Comparison of ENCODE assay signal across 19 cellular contexts in the genomic region with DNA sequence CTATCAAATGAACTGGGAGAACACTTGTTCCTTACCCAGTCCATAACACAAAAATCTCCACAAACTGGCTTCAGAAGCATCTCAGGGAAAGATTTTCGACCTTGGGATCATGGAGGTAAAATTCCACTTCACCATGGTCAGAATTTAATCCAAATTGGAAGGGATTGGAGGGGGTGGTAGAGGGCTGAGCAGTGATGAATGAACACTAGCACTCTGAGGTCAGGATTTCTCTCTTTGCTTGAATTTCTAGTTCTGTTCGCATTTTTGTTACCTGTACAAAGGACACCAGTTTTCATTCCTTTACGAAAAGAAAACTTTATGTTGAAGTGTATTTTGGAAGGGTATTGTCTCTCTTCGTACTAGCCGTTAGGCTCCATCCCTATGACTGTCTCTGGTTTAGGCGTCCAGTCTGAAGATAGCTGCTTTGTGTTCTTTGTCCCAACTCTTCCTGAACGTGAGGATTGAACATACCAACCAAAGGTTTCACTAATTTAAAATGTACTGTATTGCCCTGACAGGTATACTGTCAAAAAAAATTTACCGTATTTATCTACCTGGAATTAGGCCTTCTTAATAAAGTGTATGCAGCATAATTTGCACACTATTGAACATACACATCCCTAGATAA. TPM values are rescaled to one million over a fixed set of nuclear protein-coding genes. Genes with fewer than 3 reads are reported as not detected.
DNase-seq lines count a peak whose midpoint lies in the region; ATAC-seq and TF ChIP-seq lines count a peak whose summit lies in the region.
"Had no signal": no experiment of that assay in that cellular context is flagged by ENCODE, and none has a peak within 500 bp of the region (broad histone marks: within the 10 kb centered on the region; RNA-seq: fewer than 3 reads in every experiment).

No MANE protein-coding gene starts in this region.

- no peak overlapping the region for H3K14ac ChIP-seq in neuronal stem cell (ENCODE audit: low read length)

- no peak for TF ChIP-seq EP300 in sigmoid colon (IDR thresholded peaks at IDR 0.05)

- no peaks in the 10 kb centered on the region for H3K9me3 ChIP-seq in BLaER1 treated with 17β-estradiol and CSF1 and Interleukin-3, amounts not matched to agents 10 nM and 100 nM (replicated peaks in 1 of 11)
- H3K9me3 ChIP-seq in sigmoid colon (no peaks in the 10 kb centered on the region), neuronal stem cell (replicated peaks in 1 of 2; ENCODE audit: control insufficient read depth in 2 of 2, insufficient read depth in 1 of 2, low read depth in 1 of 2, low read length in 2 of 2) (no peaks in the 10 kb centered on the region)
- H3K9me3 ChIP-seq: BE2C, breast epithelium had no signal

- intact Hi-C loops in sigmoid colon (cut with DNase I) = no loop called here

- TF ChIP-seq CTCF in GM12864 (IDR thresholded peaks at IDR 0.05; ENCODE audit: low read depth, low read length, missing control alignments) (no peak), sigmoid colon (IDR thresholded peaks at IDR 0.05) (no peak)

- H3K27me3 ChIP-seq in BLaER1 treated with 17β-estradiol and CSF1 and Interleukin-3, amounts not matched to agents 10 nM and 100 nM = no peaks in the 10 kb centered on the region
- H3K27me3 ChIP-seq in sigmoid colon (no peaks in the 10 kb centered on the region), neuronal stem cell (ENCODE audit: control insufficient read depth in 3 of 3, insufficient read depth in 3 of 3, low read depth in 1 of 3, low read length in 3 of 3) (peaks cover 0 to 10% (median 0%) of the 10 kb centered on the region in 3 experiments)
- H3K27me3 ChIP-seq: breast epithelium had no signal

- H4K8ac ChIP-seq in neuronal stem cell (ENCODE audit: low read depth, low read length) = no peak overlapping the region

- peaks cover 19% of the 10 kb centered on the region for H3K4me1 Mint-ChIP-seq in activated CD8-positive, alpha-beta T cell treated with anti-CD3 and anti-CD28 coated beads, Interleukin-2, amount 10 ng/mL, durations not matched to agents 7 days and 5 days (ENCODE audit: low read depth)
- peaks cover 36 to 70% (median 52%) of the 10 kb centered on the region in 3 donors for H3K4me1 Mint-ChIP-seq in naive B cell

- no peak overlapping the region for H2BK120ac ChIP-seq in neuronal stem cell (ENCODE audit: low read depth, low read length)

- no peak overlapping the region for H3K18ac ChIP-seq in neuronal stem cell (ENCODE audit: low read length)

- no peaks in the 10 kb centered on the region for H3K79me1 ChIP-seq in neuronal stem cell (ENCODE audit: low read depth, low read length)

- no peak overlapping the region for H3K23ac ChIP-seq in neuronal stem cell (ENCODE audit: low read depth, low read length, poor library complexity)

- TF ChIP-seq POLR2A in sigmoid colon (IDR thresholded peaks at IDR 0.05) = no peak

- peak overlapping the region; percentile 61 to 87 (median 78); a peak in 21 of 22 replicates for H3K4me2 ChIP-seq in BLaER1 treated with 17β-estradiol and CSF1 and Interleukin-3, amounts not matched to agents 10 nM and 100 nM
- no peak overlapping the region for H3K4me2 ChIP-seq in neuronal stem cell (ENCODE audit: insufficient read depth, low read length, poor library complexity, severe bottlenecking)

- no peak overlapping the region for H3K4ac ChIP-seq in neuronal stem cell (ENCODE audit: low read length)

- ATAC-seq in activated CD8-positive, alpha-beta T cell treated with anti-CD3 and anti-CD28 coated beads, Interleukin-2, amount 10 ng/mL, durations not matched to agents 7 days and 5 days = no peak
- ATAC-seq in naive B cell (ENCODE audit: low read depth in 2 of 2) = no peak

- no peaks in the 10 kb centered on the region for H4K20me1 ChIP-seq in BLaER1 treated with 17β-estradiol and CSF1 and Interleukin-3, amounts not matched to agents 10 nM and 100 nM

- POLR2A ChIA-PET in activated CD8-positive, alpha-beta T cell treated with anti-CD3 and anti-CD28 coated beads, Interleukin-2, amount 10 ng/mL, durations not matched to agents 7 days and 5 days (lab: Charles Lee) = interaction anchor here (1.1 to 4.1 kb wide), 6 partner anchors 9 to 49 kb away, joined by 3 to 43 read pairs (median 12); no protein-coding TSS in a partner anchor

- H3K9me3 Mint-ChIP-seq in activated CD8-positive, alpha-beta T cell treated with anti-CD3 and anti-CD28 coated beads, Interleukin-2, amount 10 ng/mL, durations not matched to agents 7 days and 5 days (ENCODE audit: insufficient read depth) = no peaks in the 10 kb centered on the region
- no peaks in the 10 kb centered on the region for H3K9me3 Mint-ChIP-seq in naive B cell

- no peak overlapping the region for H2BK15ac ChIP-seq in neuronal stem cell (ENCODE audit: low read length)

- H2AK5ac ChIP-seq in neuronal stem cell (ENCODE audit: low read depth, low read length) = no peak overlapping the region

- H3K4me1 ChIP-seq in BLaER1 treated with 17β-estradiol and CSF1 and Interleukin-3, amounts not matched to agents 10 nM and 100 nM = peaks cover 37 to 54% (median 45%) of the 10 kb centered on the region in 10 experiments
- H3K4me1 ChIP-seq in sigmoid colon (no peaks in the 10 kb centered on the region), neuronal stem cell (ENCODE audit: control insufficient read depth in 2 of 2, insufficient read depth in 1 of 2, low read depth in 1 of 2, low read length in 2 of 2) (no peaks in the 10 kb centered on the region)
- H3K4me1 ChIP-seq: BE2C, breast epithelium, parathyroid adenoma had no signal

- H3K27me3 Mint-ChIP-seq in activated CD8-positive, alpha-beta T cell treated with anti-CD3 and anti-CD28 coated beads, Interleukin-2, amount 10 ng/mL, durations not matched to agents 7 days and 5 days (ENCODE audit: low read depth) = no peaks in the 10 kb centered on the region
- H3K27me3 Mint-ChIP-seq in naive B cell = no peaks in the 10 kb centered on the region

- CTCF ChIA-PET in activated CD8-positive, alpha-beta T cell treated with anti-CD3 and anti-CD28 coated beads, Interleukin-2, amount 10 ng/mL, durations not matched to agents 7 days and 5 days (lab: Charles Lee) = interaction anchor here (0.6 to 2.5 kb wide), 4 partner anchors 9 to 31 kb away, joined by 3 to 15 read pairs (median 5); no protein-coding TSS in a partner anchor

- peak overlapping the region; percentile 95 for H3K4me3 Mint-ChIP-seq in activated CD8-positive, alpha-beta T cell treated with anti-CD3 and anti-CD28 coated beads, Interleukin-2, amount 10 ng/mL, durations not matched to agents 7 days and 5 days
- H3K4me3 Mint-ChIP-seq in naive B cell = peak overlapping the region; percentile 83 to 98 (median 95)

- 0 out of 22 replicates have a peak overlapping the region, but pooled peaks of 1 of the 11 experiments have one; percentile 65 for H3K9ac ChIP-seq in BLaER1 treated with 17β-estradiol and CSF1 and Interleukin-3, amounts not matched to agents 10 nM and 100 nM
- H3K9ac ChIP-seq in neuronal stem cell (ENCODE audit: low read depth, low read length, poor library complexity) = no peak overlapping the region
- H3K9ac ChIP-seq: parathyroid adenoma had no signal

- H3K36me3 ChIP-seq in BLaER1 treated with 17β-estradiol and CSF1 and Interleukin-3, amounts not matched to agents 10 nM and 100 nM = no peaks in the 10 kb centered on the region
- H3K36me3 ChIP-seq in sigmoid colon (no peaks in the 10 kb centered on the region), neuronal stem cell (replicated peaks in 1 of 2; ENCODE audit: control insufficient read depth in 2 of 2, insufficient read depth in 2 of 2, low read length in 2 of 2) (no peaks in the 10 kb centered on the region)
- H3K36me3 ChIP-seq: BE2C, breast epithelium had no signal

- H3K36me3 Mint-ChIP-seq in activated CD8-positive, alpha-beta T cell treated with anti-CD3 and anti-CD28 coated beads, Interleukin-2, amount 10 ng/mL, durations not matched to agents 7 days and 5 days (ENCODE audit: low read depth) = peaks cover 54% of the 10 kb centered on the region
- no peaks in the 10 kb centered on the region for H3K36me3 Mint-ChIP-seq in naive B cell

- H3K27ac ChIP-seq in BLaER1 treated with 17β-estradiol and CSF1 and Interleukin-3, amounts not matched to agents 10 nM and 100 nM = peak overlapping the region in 7 of 11 experiments; percentile 76 to 86 (median 82); a peak in 10 of 22 replicates
- no peak overlapping the region for H3K27ac ChIP-seq in sigmoid colon
- H3K27ac ChIP-seq in substantia nigra (ENCODE audit: low read depth, low read length, poor library complexity, severe bottlenecking) = no peak overlapping the region
- H3K27ac ChIP-seq in neuronal stem cell (replicated peaks; ENCODE audit: low read length) = no peak overlapping the region
- H3K27ac ChIP-seq: breast epithelium, parathyroid adenoma, VCaP had no signal

- no peak overlapping the region for H4K91ac ChIP-seq in neuronal stem cell (ENCODE audit: low read depth, low read length, poor library complexity)

- peak overlapping the region; percentile 96 for H3K27ac Mint-ChIP-seq in activated CD8-positive, alpha-beta T cell treated with anti-CD3 and anti-CD28 coated beads, Interleukin-2, amount 10 ng/mL, durations not matched to agents 7 days and 5 days
- peak overlapping the region; percentile 54 to 94 (median 92) for H3K27ac Mint-ChIP-seq in naive B cell

- 73 to 79% methylated on average over 8 of the region's 8 CpGs for WGBS in sigmoid colon, 2 donors
- no CpG with 5 or more reads among the region's 8 CpGs for WGBS in neuronal stem cell (ENCODE audit: extremely low coverage in 2 of 2, insufficient read length in 2 of 2, insufficient replicate concordance in 1 of 2), 2 donors

- no peak overlapping the region for H2BK5ac ChIP-seq in neuronal stem cell (ENCODE audit: low read length)

- H2AFZ ChIP-seq in neuronal stem cell (ENCODE audit: low read length) = no peak overlapping the region
- H2AFZ ChIP-seq: parathyroid adenoma had no signal

- no peak overlapping the region for H2BK12ac ChIP-seq in neuronal stem cell (ENCODE audit: low read length)

- DNase-seq in GM12864 (ENCODE audit: low read depth) (no peak), naive B cell (no peak), sigmoid colon (no peak), substantia nigra (lab: John Stamatoyannopoulos, UW) (no peak), neuronal stem cell (ENCODE audit: low spot score) (no peak), ureter (ENCODE audit: low spot score) (no peak)
- DNase-seq in activated CD8-positive, alpha-beta T cell treated with anti-CD3 and anti-CD28 coated beads, Interleukin-2, amount 10 ng/mL, durations not matched to agents 7 days and 5 days = no peak
- DNase-seq: BE2C; IMR-90; mesendoderm; NCI-H1417 treated with DMSO at 0.1 percent for 48 hours; NCI-H345; stimulated activated CD4-positive, alpha-beta T cell treated with anti-CD3 and anti-CD28 coated beads, Interleukin-12 subunit alpha, Interleukin-12 subunit beta, amount 100 ng/mL, for 4 hours; trophoblast cell had no signal

- H3K4me3 ChIP-seq in BLaER1 treated with 17β-estradiol and CSF1 and Interleukin-3, amounts not matched to agents 10 nM and 100 nM = peak overlapping the region in 2 of 10 experiments; percentile 33 to 40; a peak in 4 of 20 replicates
- peak overlapping the region; percentile 52 for H3K4me3 ChIP-seq in GM12864 (ENCODE audit: low read depth, low read length)
- H3K4me3 ChIP-seq in sigmoid colon = no peak overlapping the region
- no peak overlapping the region for H3K4me3 ChIP-seq in neuronal stem cell (ENCODE audit: low read length in 2 of 2)
- H3K4me3 ChIP-seq: breast epithelium had no signal

RNA-seq across cellular contexts. Expression of gene GRAP2, which starts 0.7 kb away (rescaled TPM):
- 100 to 1,000 TPM; 235 to 239 TPM for total RNA-seq in activated CD8-positive, alpha-beta T cell treated with anti-CD3 and anti-CD28 coated beads, Interleukin-2, amount 10 ng/mL, durations not matched to agents 7 days and 5 days
- 10 to 100 TPM in 5 of 6 donors, 1 to 10 TPM in 1; 7.7 to 37.7 (median 18.7) TPM for polyA plus RNA-seq in naive B cell (ENCODE audit: low read depth in 6 of 6)
- total RNA-seq in sigmoid colon = 1 to 10 TPM in 2 of 4 donors, under 1 TPM in 2; 0.49 to 1.8 (median 1.0) TPM
- 1 to 10 TPM in 2 of 3 donors, under 1 TPM in 1; 0.46 to 9.7 (median 3.6) TPM for polyA plus RNA-seq in sigmoid colon
- polyA plus RNA-seq in neuronal stem cell (2013, experiment 1 of 2) = not detected
- polyA plus RNA-seq in neuronal stem cell (2013, experiment 2 of 2) = not detected
- 7.9 TPM for total RNA-seq in ureter
- total RNA-seq: IMR-90 had no signal
- polyA plus RNA-seq: IMR-90 had no signal

RNA-seq across cellular contexts. Expression of gene ENTHD1, which starts 8.1 kb away (rescaled TPM):
- under 1 TPM in 1 of 2 experiments, not detected in 1; 0.11 TPM for total RNA-seq in activated CD8-positive, alpha-beta T cell treated with anti-CD3 and anti-CD28 coated beads, Interleukin-2, amount 10 ng/mL, durations not matched to agents 7 days and 5 days
- polyA plus RNA-seq in naive B cell (ENCODE audit: low read depth in 6 of 6) (not detected), sigmoid colon (under 1 TPM in 1 of 3 donors, not detected in 2; 0.09 TPM)
- total RNA-seq in sigmoid colon (not detected), ureter (not detected)
- not detected for polyA plus RNA-seq in neuronal stem cell (2013, experiment 1 of 2)
- not detected for polyA plus RNA-seq in neuronal stem cell (2013, experiment 2 of 2)
- total RNA-seq: breast epithelium, IMR-90 had no signal
- polyA plus RNA-seq: IMR-90 had no signal

RNA-seq across cellular contexts. Expression of gene TMA7B, which starts 58.6 kb away (rescaled TPM):
- 1 to 10 TPM; 8.6 to 8.7 TPM for total RNA-seq in activated CD8-positive, alpha-beta T cell treated with anti-CD3 and anti-CD28 coated beads, Interleukin-2, amount 10 ng/mL, durations not matched to agents 7 days and 5 days
- polyA plus RNA-seq in naive B cell (ENCODE audit: low read depth in 6 of 6) = 1 to 10 TPM in 3 of 6 donors, under 1 TPM in 3; 0.60 to 3.3 (median 0.96) TPM
- total RNA-seq in sigmoid colon = not detected
- under 1 TPM in 1 of 3 donors, not detected in 2; 0.41 TPM for polyA plus RNA-seq in sigmoid colon
- not detected for polyA plus RNA-seq in neuronal stem cell (2013, experiment 1 of 2)
- polyA plus RNA-seq in neuronal stem cell (2013, experiment 2 of 2) = not detected
- 0.47 TPM for total RNA-seq in ureter
- total RNA-seq: frontal cortex, IMR-90 had no signal
- polyA plus RNA-seq: IMR-90 had no signal

Comparison
In these comparisons a context has a peak if more than half of its experiments do, and no peak if none do; other contexts are left out.
1. H3K27ac ChIP-seq: peak in BLaER1 treated with 17β-estradiol and CSF1 and Interleukin-3, amounts not matched to agents 10 nM and 100 nM (7 of 11); none in sigmoid colon (0 of 4), substantia nigra (single experiment) and neuronal stem cell (single experiment).
2. RNA of gene GRAP2, which starts 0.7 kb away (total RNA-seq): 235 to 239 TPM in activated CD8-positive, alpha-beta T cell treated with anti-CD3 and anti-CD28 coated beads, Interleukin-2, amount 10 ng/mL, durations not matched to agents 7 days and 5 days; 7.9 TPM in ureter (single experiment) and 0.49 to 1.8 TPM in sigmoid colon; every median in the first group is over 10 times any median in the second.